In genomic region chr11:62854013-62854824, GRCh38 we compare ENCODE assay signal across 1 cellular context.
TF ChIP-seq lines count a peak whose summit lies in the region.

No MANE protein-coding gene starts in this region.

TF ChIP-seq in HepG2, 621 proteins besides CTCF, POLR2A, EP300 and RAD21:
- TF ChIP-seq HNF4A (CRISPR knock-in tag; IDR thresholded peaks at IDR 0.05) (no peak), ZNF414 (CRISPR knock-in tag; IDR thresholded peaks at IDR 0.05) (0 out of 2 replicates have a peak, but pooled peaks have one; percentile 51), ZNF24 (IDR thresholded peaks at IDR 0.05) (no peak), SIN3A (IDR thresholded peaks at IDR 0.05; ENCODE audit: borderline replicate concordance, low read depth, low read length) (0 out of 2 replicates have a peak, but pooled peaks have one; percentile 22), ZNF251 (CRISPR knock-in tag; IDR thresholded peaks at IDR 0.05) (no peak), MTERF4 (CRISPR knock-in tag; IDR thresholded peaks at IDR 0.05) (no peak), RBFOX2 (IDR thresholded peaks at IDR 0.05; ENCODE audit: low read depth, low read length) (peak; percentile 56; the same call in 1 of the 2 replicates), HNRNPL (IDR thresholded peaks at IDR 0.05; ENCODE audit: low read depth, low read length) (0 out of 2 replicates have a peak, but pooled peaks have one; percentile 29), SMARCC2 (IDR thresholded peaks at IDR 0.05) (no peak), GPN1 (CRISPR knock-in tag; IDR thresholded peaks at IDR 0.05; ENCODE audit: borderline replicate concordance) (no peak), MATR3 (CRISPR knock-in tag; IDR thresholded peaks at IDR 0.05) (no peak), ZNF280D (CRISPR knock-in tag; IDR thresholded peaks at IDR 0.05) (0 out of 2 replicates have a peak, but pooled peaks have one; percentile 46), PAXIP1 (CRISPR knock-in tag; conservative IDR thresholded peaks at IDR 0.05) (0 out of 2 replicates have a peak, but pooled peaks have one; percentile 30), ATAD3A (CRISPR knock-in tag; IDR thresholded peaks at IDR 0.05) (no peak), CREM (IDR thresholded peaks at IDR 0.05) (no peak), CREM (CRISPR knock-in tag; IDR thresholded peaks at IDR 0.05) (no peak), ZBTB44 (CRISPR knock-in tag; IDR thresholded peaks at IDR 0.05) (no peak), ETV5 (CRISPR knock-in tag; IDR thresholded peaks at IDR 0.05; ENCODE audit: borderline replicate concordance) (no peak), NFYC (CRISPR knock-in tag; IDR thresholded peaks at IDR 0.05) (no peak), ZNF839 (CRISPR knock-in tag; IDR thresholded peaks at IDR 0.05; ENCODE audit: borderline replicate concordance) (no peak), ZFP36L1 (CRISPR knock-in tag; IDR thresholded peaks at IDR 0.05) (no peak), PATZ1 (CRISPR knock-in tag; IDR thresholded peaks at IDR 0.05) (no peak), JDP2 (CRISPR knock-in tag; IDR thresholded peaks at IDR 0.05; ENCODE audit: borderline replicate concordance) (no peak), ZNF512 (CRISPR knock-in tag; IDR thresholded peaks at IDR 0.05) (no peak), ATF7-NPFF (CRISPR knock-in tag; IDR thresholded peaks at IDR 0.05; ENCODE audit: low read depth) (no peak), ZNF552 (CRISPR knock-in tag; IDR thresholded peaks at IDR 0.05; ENCODE audit: borderline replicate concordance) (no peak), ARID2 (CRISPR knock-in tag; IDR thresholded peaks at IDR 0.05; ENCODE audit: borderline replicate concordance) (no peak), ZNF713 (CRISPR knock-in tag; IDR thresholded peaks at IDR 0.05) (no peak), KAT2B (IDR thresholded peaks at IDR 0.05; ENCODE audit: borderline replicate concordance, low read depth, low read length) (peak; percentile 26; the same call in 1 of the 2 replicates), ZBTB8A (CRISPR knock-in tag; IDR thresholded peaks at IDR 0.05; ENCODE audit: borderline replicate concordance, low read depth) (no peak), POLR2AphosphoS5 (IDR thresholded peaks at IDR 0.05; ENCODE audit: low read depth, low read length) (peak; percentile 2; the same call in 1 of the 2 replicates), ZNF367 (CRISPR knock-in tag; IDR thresholded peaks at IDR 0.05; ENCODE audit: borderline replicate concordance) (no peak), ARID4A (CRISPR knock-in tag; IDR thresholded peaks at IDR 0.05; ENCODE audit: borderline replicate concordance) (peak; percentile 24; the same call in 1 of the 2 replicates), TFE3 (CRISPR knock-in tag; IDR thresholded peaks at IDR 0.05) (no peak)
